In genomic region chr2:191696001-191696400, GRCh38 we compare ENCODE assay signal across 11 cellular contexts. TPM values are rescaled to one million over a fixed set of nuclear protein-coding genes. Genes with fewer than 3 reads are reported as not detected.
DNase-seq lines count a peak whose midpoint lies in the region; ATAC-seq, FAIRE-seq and TF ChIP-seq lines count a peak whose summit lies in the region.
"Had no signal": no experiment of that assay in that cellular context is flagged by ENCODE, and none has a peak within 500 bp of the region (broad histone marks: within the 10 kb centered on the region; RNA-seq: fewer than 3 reads in every experiment).

No MANE protein-coding gene starts in this region.

- TF ChIP-seq CTCF in RWPE2 (IDR thresholded peaks at IDR 0.05; ENCODE audit: poor library complexity, severe bottlenecking) = no peak

- H3K27me3 ChIP-seq in RWPE2 (ENCODE audit: insufficient read depth, poor library complexity, severe bottlenecking) = no peaks in the 10 kb centered on the region

- no peak overlapping the region for H3K4me3 ChIP-seq in RWPE2 (ENCODE audit: severe bottlenecking)
- H3K4me3 ChIP-seq: PC-9 had no signal

- ATAC-seq in RWPE2 (ENCODE audit: low read depth) (peak; percentile 52), sciatic nerve (peak; percentile 86), GM18505 (IDR thresholded peaks at IDR 0.05; ENCODE audit: unreplicated experiment) (no peak)

- H3K36me3 ChIP-seq in RWPE2 (ENCODE audit: low read depth) = no peaks in the 10 kb centered on the region

- DNase-seq in H54 (ENCODE audit: insufficient read length, low spot score) (no peak), RWPE2 (ENCODE audit: low spot score) (no peak), foreskin melanocyte (peak; percentile 97), sciatic nerve (ENCODE audit: low spot score) (peak; percentile 71), hippocampal formation (lab: John Stamatoyannopoulos, UW) (no peak)
- DNase-seq in stimulated activated CD8-positive, alpha-beta memory T cell treated with anti-CD3 and anti-CD28 coated beads, Interleukin-4, amount 100 ng/mL, for 48 hours = no peak
- DNase-seq in effector CD8-positive, alpha-beta T cell (lab: John Stamatoyannopoulos, UW) = no peak
- DNase-seq: PC-9; stimulated activated CD4-positive, alpha-beta T cell treated with anti-CD3 and anti-CD28 coated beads, Interleukin-2, amount 100 ng/mL, for 24 hours had no signal

- intact Hi-C loops in sciatic nerve (cut with DNase I) = no loop called here

- peaks cover 10% of the 10 kb centered on the region for H3K4me1 ChIP-seq in RWPE2 (ENCODE audit: insufficient read depth, poor library complexity, severe bottlenecking)

- TF ChIP-seq POLR2A in H54 (IDR thresholded peaks at IDR 0.05; ENCODE audit: low read depth, low read length) (no peak), GM18505 (IDR thresholded peaks at IDR 0.05; ENCODE audit: borderline replicate concordance, extremely low read depth, insufficient read depth, insufficient read length) (no peak)

- no peak overlapping the region for H3K27ac ChIP-seq in RWPE2 (ENCODE audit: poor library complexity, severe bottlenecking)
- H3K27ac ChIP-seq: PC-9 had no signal

- peak; percentile 95 for FAIRE-seq in H54 (lab: Jason Lieb, UNC)
- FAIRE-seq: GM18507 had no signal

- no peaks in the 10 kb centered on the region for H3K9me3 ChIP-seq in RWPE2 (ENCODE audit: severe bottlenecking)

RNA-seq across cellular contexts. Expression of gene NABP1, which starts 18.1 kb away (rescaled TPM):
- 64.3 TPM for total RNA-seq in sciatic nerve

Comparison
In these comparisons a context has a peak if more than half of its experiments do, and no peak if none do; other contexts are left out.
1. DNase-seq: peak in foreskin melanocyte (single experiment) and sciatic nerve (single experiment); none in H54 (single experiment), RWPE2 (single experiment), stimulated activated CD8-positive, alpha-beta memory T cell treated with anti-CD3 and anti-CD28 coated beads, Interleukin-4, amount 100 ng/mL, for 48 hours (single experiment), hippocampal formation (0 of 2) and effector CD8-positive, alpha-beta T cell (single experiment).